In the genomic region with DNA sequence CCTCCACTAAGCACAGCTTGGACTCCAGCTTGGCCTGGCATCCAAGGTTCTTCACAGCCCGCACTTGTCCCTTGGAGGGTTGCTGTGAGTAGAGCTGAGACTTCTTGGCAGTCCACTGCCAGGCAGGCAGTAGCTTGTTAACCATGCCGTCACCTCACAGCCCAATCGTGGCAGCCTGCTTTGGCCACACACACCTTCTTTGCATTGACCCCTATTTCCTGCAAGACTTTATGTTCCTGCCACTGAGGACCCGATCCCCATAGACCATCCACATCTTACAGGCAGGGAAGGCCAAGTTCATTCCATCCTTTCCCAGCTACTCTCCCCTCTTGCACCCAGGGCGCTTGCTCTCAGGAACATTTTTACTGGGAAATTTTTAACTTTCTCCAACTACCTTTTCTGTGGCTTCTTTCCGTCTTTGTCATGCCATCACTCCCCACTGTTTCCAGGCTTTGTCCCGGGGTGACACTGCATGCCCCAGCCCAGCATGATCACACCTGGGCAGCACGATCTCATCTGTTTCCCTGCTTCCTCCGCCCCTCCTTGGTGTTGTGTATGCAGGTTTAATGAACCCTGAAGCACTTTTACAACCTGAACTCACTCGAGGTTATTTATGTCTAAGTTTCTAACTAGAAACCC, we compare ENCODE assay signal across 8 cellular contexts. TPM values are rescaled to one million over a fixed set of nuclear protein-coding genes. Genes with fewer than 3 reads are reported as not detected.
DNase-seq lines count a peak whose midpoint lies in the region; ATAC-seq and TF ChIP-seq lines count a peak whose summit lies in the region.

No MANE protein-coding gene starts in this region.

- H3K27me3 ChIP-seq in CD8-positive, alpha-beta memory T cell (ENCODE audit: insufficient read depth, low read length, poor library complexity, severe bottlenecking) = no peaks in the 10 kb centered on the region
- H3K27me3 ChIP-seq in neural cell (ENCODE audit: insufficient read depth, low read depth, low read length) = no peaks in the 10 kb centered on the region

- H3K4me2 ChIP-seq in neural cell (ENCODE audit: low read length) = no peak overlapping the region

- H3K36me3 ChIP-seq in CD8-positive, alpha-beta memory T cell (ENCODE audit: insufficient read depth, low read length) = peaks cover 19% of the 10 kb centered on the region
- H3K36me3 ChIP-seq in neural cell (ENCODE audit: insufficient read depth, low read length) = no peaks in the 10 kb centered on the region

- no peak for ATAC-seq in GM21367 (IDR thresholded peaks at IDR 0.05; ENCODE audit: unreplicated experiment)

- CTCF ChIA-PET in CD8-positive, alpha-beta memory T cell (lab: Charles Lee) = interaction anchor here (1.2 to 26.7 kb wide), 3 partner anchors 10 to 74 kb away, joined by 3 to 441 read pairs (median 4); partner anchors contain the start of gene RASGRP2

- H3K9me3 ChIP-seq in CD8-positive, alpha-beta memory T cell (ENCODE audit: low read length) = no peaks in the 10 kb centered on the region
- no peaks in the 10 kb centered on the region for H3K9me3 ChIP-seq in neural cell (ENCODE audit: low read length)

- H3K27ac Mint-ChIP-seq in CD8-positive, alpha-beta memory T cell = peak overlapping the region; percentile 84 to 98 (median 90)

- H3K4me3 ChIP-seq in CD8-positive, alpha-beta memory T cell (ENCODE audit: low read length) = no peak overlapping the region
- H3K4me3 ChIP-seq in coronary artery = no peak overlapping the region
- H3K4me3 ChIP-seq in neural cell (ENCODE audit: low read length) = peak overlapping the region; percentile 23

- TF ChIP-seq RAD21 in neural cell (conservative IDR thresholded peaks at IDR 0.05) = no peak

- peak overlapping the region; percentile 31 for H3K9ac ChIP-seq in neural cell (ENCODE audit: low read length)

- H3K27me3 Mint-ChIP-seq in CD8-positive, alpha-beta memory T cell = peaks cover 0 to 3% of the 10 kb centered on the region in 2 donors

- peak in 2 of 5 donors; percentile 39 to 42 for DNase-seq in CD8-positive, alpha-beta memory T cell
- DNase-seq in KBM-7 = peak; percentile 28
- DNase-seq in coronary artery (ENCODE audit: low spot score) = no peak
- DNase-seq in NCI-H1436 treated with DMSO at 0.1 percent for 48 hours (lab: John Stamatoyannopoulos, UW) = no peak
- no peak for DNase-seq in posterior vena cava (ENCODE audit: low spot score)
- DNase-seq in HT-29 (ENCODE audit: low spot score) = no peak

- in situ Hi-C loops in KBM-7 (cut with MboI; ENCODE audit: low pct_unique_long_range_greater_than_20kb, low sequenced_read_pairs) = no loop called here

- POLR2A ChIA-PET in CD8-positive, alpha-beta memory T cell (lab: Charles Lee) = interaction anchor here (1.1 to 15.8 kb wide), 4 partner anchors 9 to 18 kb away, joined by 4 to 220 read pairs (median 25); partner anchors contain the start of genes RASGRP2 and SF1

- no peaks in the 10 kb centered on the region for H3K9me2 ChIP-seq in neural cell (ENCODE audit: insufficient read depth, low read length)

- H3K4me3 Mint-ChIP-seq in CD8-positive, alpha-beta memory T cell = peak overlapping the region; percentile 74 to 84 (median 79)

- peaks cover 2% of the 10 kb centered on the region for H4K20me1 ChIP-seq in neural cell (ENCODE audit: insufficient read depth)

- no peak overlapping the region for H3K27ac ChIP-seq in CD8-positive, alpha-beta memory T cell (ENCODE audit: low read depth, low read length)
- H3K27ac ChIP-seq in coronary artery = peak overlapping the region; percentile 3 to 79
- peak overlapping the region; percentile 68 for H3K27ac ChIP-seq in neural cell (ENCODE audit: low read length)

- peaks cover 72 to 81% (median 75%) of the 10 kb centered on the region in 3 donors for H3K4me1 Mint-ChIP-seq in CD8-positive, alpha-beta memory T cell

- peaks cover 77% of the 10 kb centered on the region for H3K4me1 ChIP-seq in CD8-positive, alpha-beta memory T cell (ENCODE audit: insufficient read depth, low read length)

- no peaks in the 10 kb centered on the region for H3K9me3 Mint-ChIP-seq in CD8-positive, alpha-beta memory T cell

- H3K79me2 ChIP-seq in neural cell (replicated peaks; ENCODE audit: insufficient read depth, low read length) = no peaks in the 10 kb centered on the region

- H3K36me3 Mint-ChIP-seq in CD8-positive, alpha-beta memory T cell = peaks cover 9 to 57% (median 25%) of the 10 kb centered on the region in 3 donors

- no peak for TF ChIP-seq EP300 in neural cell (conservative IDR thresholded peaks at IDR 0.05; ENCODE audit: poor library complexity, severe bottlenecking)

- no peaks in the 10 kb centered on the region for H3F3A ChIP-seq in neural cell (ENCODE audit: insufficient read depth, low read length, poor library complexity, severe bottlenecking)

- TF ChIP-seq CTCF in coronary artery (IDR thresholded peaks at IDR 0.05) = no peak
- no peak for TF ChIP-seq CTCF in neural cell (IDR thresholded peaks at IDR 0.05; ENCODE audit: poor library complexity, severe bottlenecking)

- H2AFZ ChIP-seq in neural cell (ENCODE audit: low read depth, low read length) = no peak overlapping the region

- intact Hi-C loops in posterior vena cava (cut with DNase I) = loop anchor here in 1 of 2 donors (5.0 kb wide), 1 partner anchor 1985 kb away; no protein-coding TSS in a partner anchor

TF ChIP-seq in neural cell, 6 proteins besides CTCF, POLR2A, EP300 and RAD21:
- TF ChIP-seq POLR2AphosphoS5 (IDR thresholded peaks at IDR 0.05) (peak; percentile 24), REST (IDR thresholded peaks at IDR 0.05; ENCODE audit: borderline replicate concordance) (no peak)
TF ChIP-seq in neural cell: peak in this region for 1.

RNA-seq across cellular contexts. Expression of gene PYGM, which starts 2.6 kb away (rescaled TPM):
- total RNA-seq in CD8-positive, alpha-beta memory T cell = 1 to 10 TPM; 2.2 TPM
- 0.15 TPM for polyA plus RNA-seq in CD8-positive, alpha-beta memory T cell
- 0.14 and 0.43 TPM in 2 replicates for polyA plus RNA-seq in neural cell
- polyA minus RNA-seq in neural cell = 0.58 TPM in 1 of 2 replicates, not detected in the other
- total RNA-seq in posterior vena cava = 10 to 100 TPM; 19.3 to 43.2 TPM
- total RNA-seq in HT-29 (2014; rRNA removed; shearing (Covaris generic)) = 0.16 and 0.23 TPM in 2 replicates

RNA-seq across cellular contexts. Expression of gene SF1, which starts 15.9 kb away (rescaled TPM):
- total RNA-seq in CD8-positive, alpha-beta memory T cell = 100 to 1,000 TPM; 403 to 423 TPM
- polyA plus RNA-seq in CD8-positive, alpha-beta memory T cell = 176 TPM
- polyA plus RNA-seq in neural cell = 53.2 and 72.7 TPM in 2 replicates
- 120 and 150 TPM in 2 replicates for polyA minus RNA-seq in neural cell
- 100 to 1,000 TPM; 181 to 189 TPM for total RNA-seq in posterior vena cava
- total RNA-seq in HT-29 (2014; rRNA removed; shearing (Covaris generic)) = 193 and 251 TPM in 2 replicates

RNA-seq across cellular contexts. Expression of gene RASGRP2, which starts 18.5 kb away (rescaled TPM):
- total RNA-seq in CD8-positive, alpha-beta memory T cell = 10 to 100 TPM; 30.2 to 33.5 TPM
- 145 TPM for polyA plus RNA-seq in CD8-positive, alpha-beta memory T cell
- polyA plus RNA-seq in neural cell = 4.5 and 13.9 TPM in 2 replicates
- polyA minus RNA-seq in neural cell = 2.9 and 4.4 TPM in 2 replicates
- total RNA-seq in posterior vena cava = 10 to 100 TPM; 41.3 to 49.6 TPM
- total RNA-seq in HT-29 (2014; rRNA removed; shearing (Covaris generic)) = not detected in 2 replicates

RNA-seq across cellular contexts. Expression of gene NRXN2, which starts 39.4 kb away (rescaled TPM):
- under 1 TPM; 0.55 to 0.75 TPM for total RNA-seq in CD8-positive, alpha-beta memory T cell
- polyA plus RNA-seq in CD8-positive, alpha-beta memory T cell = not detected
- polyA plus RNA-seq in neural cell = 68.0 and 99.8 TPM in 2 replicates
- polyA minus RNA-seq in neural cell = 279 and 325 TPM in 2 replicates
- total RNA-seq in posterior vena cava = 1 to 10 TPM; 7.9 to 8.8 TPM
- not detected in 2 replicates for total RNA-seq in HT-29 (2014; rRNA removed; shearing (Covaris generic))

RNA-seq across cellular contexts. Expression of gene MAP4K2, which starts 40.6 kb away (rescaled TPM):
- total RNA-seq in CD8-positive, alpha-beta memory T cell = 10 to 100 TPM; 54.8 to 55.3 TPM
- polyA plus RNA-seq in CD8-positive, alpha-beta memory T cell = 39.0 TPM
- 12.4 and 13.2 TPM in 2 replicates for polyA plus RNA-seq in neural cell
- polyA minus RNA-seq in neural cell = 9.5 and 9.7 TPM in 2 replicates
- 10 to 100 TPM; 13.2 to 14.7 TPM for total RNA-seq in posterior vena cava
- total RNA-seq in HT-29 (2014; rRNA removed; shearing (Covaris generic)) = 44.4 and 57.0 TPM in 2 replicates

Comparison
In these comparisons a context has a peak if more than half of its experiments do, and no peak if none do; other contexts are left out.
1. RNA of gene PYGM, which starts 2.6 kb away (total RNA-seq): 19.3 to 43.2 TPM in posterior vena cava; 2.2 TPM in CD8-positive, alpha-beta memory T cell and 0.16 to 0.23 TPM in HT-29; every median in the first group is over 4 times any median in the second.
2. RNA of gene RASGRP2, which starts 18.5 kb away (total RNA-seq): 41.3 to 49.6 TPM in posterior vena cava and 30.2 to 33.5 TPM in CD8-positive, alpha-beta memory T cell; not detected in HT-29; every median in the first group is over 10 times any median in the second.